8 cellular contexts compared by ENCODE assay signal in genomic region chr2:120675460-120676130, GRCh38.
A peak's percentile ranks its signal among the peaks of the same experiment; 100 is the strongest.
DNase-seq lines count a peak whose midpoint lies in the region; ATAC-seq and TF ChIP-seq lines count a peak whose summit lies in the region.

No MANE protein-coding gene starts in this region.

- TF ChIP-seq RAD21 in SK-N-SH (IDR thresholded peaks at IDR 0.05; ENCODE audit: low read length): peak; percentile 50

- in situ Hi-C loops in astrocyte of the spinal cord (cut with HindIII; ENCODE audit: low sequenced_read_pairs): loop anchor here (25.0 kb wide), 1 partner anchor 387 kb away; no protein-coding TSS in a partner anchor

- no peaks in the 10 kb centered on the region for H3K36me3 ChIP-seq in SK-N-SH (replicated peaks in 1 of 2; ENCODE audit: control insufficient read depth in 1 of 2, insufficient read depth in 2 of 2, low read length in 1 of 2)

- peak; percentile 71 for DNase-seq in COLO829 (ENCODE audit: low spot score)
- peak; percentile 67 for DNase-seq in SK-N-SH
- DNase-seq in astrocyte of the spinal cord (ENCODE audit: low read depth, low spot score): peak; percentile 40
- peak; percentile 46 for DNase-seq in iris pigment epithelial cell (ENCODE audit: low read depth)
- DNase-seq in stimulated activated CD4-positive, alpha-beta T cell treated with anti-CD3 and anti-CD28 coated beads, Interleukin-2, amount 100 ng/mL, for 4 hours (ENCODE audit: low read depth): peak; percentile 18
- no peak for DNase-seq in NCI-H1092 (lab: John Stamatoyannopoulos, UW)

- H2AFZ ChIP-seq in SK-N-SH (ENCODE audit: low read depth): no peak overlapping the region

- no peaks in the 10 kb centered on the region for H3K9me2 ChIP-seq in SK-N-SH

- POLR2A ChIA-PET in SK-N-SH (lab: Yijun Ruan, JAX): no interaction called here

- no peak overlapping the region for H3K9ac ChIP-seq in SK-N-SH

- no peak overlapping the region for H3K27ac ChIP-seq in SK-N-SH (ENCODE audit: low read depth in 2 of 2, low read length in 1 of 2)

- peaks cover 0 to 19% of the 10 kb centered on the region in 2 experiments; a peak in 2 of 4 replicates for H3K4me1 ChIP-seq in SK-N-SH (ENCODE audit: control insufficient read depth in 1 of 2, insufficient read depth in 2 of 2, low read depth in 1 of 2, low read length in 1 of 2)

- WGBS in SK-N-SH (ENCODE audit: low lambda C conversion rate): 64% methylated on average over 14 of the region's 26 CpGs

- no peak for TF ChIP-seq EP300 in SK-N-SH (IDR thresholded peaks at IDR 0.05; ENCODE audit: borderline replicate concordance in 1 of 2, low read depth in 1 of 2, low read length in 1 of 2)

- TF ChIP-seq CTCF in SK-N-SH (IDR thresholded peaks at IDR 0.05) (peak; percentile 64), astrocyte of the spinal cord (IDR thresholded peaks at IDR 0.05; ENCODE audit: low read depth, low read length) (peak; percentile 77)

- H3F3A ChIP-seq in SK-N-SH (replicated peaks; ENCODE audit: insufficient read depth): peaks cover 6% of the 10 kb centered on the region

- no peak overlapping the region for H3K4me2 ChIP-seq in SK-N-SH

- H3K4me3 ChIP-seq in SK-N-SH (ENCODE audit: low read depth in 2 of 2, low read length in 1 of 2) (no peak overlapping the region), astrocyte of the spinal cord (ENCODE audit: low read depth, low read length) (no peak overlapping the region)

- H3K9me3 ChIP-seq in SK-N-SH: no peaks in the 10 kb centered on the region

- no peaks in the 10 kb centered on the region for H3K79me2 ChIP-seq in SK-N-SH (ENCODE audit: insufficient read depth)

- peak; percentile 65 for ATAC-seq in HG03139 (IDR thresholded peaks at IDR 0.05; ENCODE audit: unreplicated experiment)
- no peak for ATAC-seq in HG03432 (IDR thresholded peaks at IDR 0.05; ENCODE audit: unreplicated experiment)

- peaks cover 8% of the 10 kb centered on the region; the same call in 1 of the 2 replicates for H3K27me3 ChIP-seq in SK-N-SH (ENCODE audit: insufficient read depth)

- no peaks in the 10 kb centered on the region for H4K20me1 ChIP-seq in SK-N-SH (ENCODE audit: insufficient read depth)

- CTCF ChIA-PET in SK-N-SH (lab: Yijun Ruan, JAX): interaction anchor here (0.6 to 1.7 kb wide), 18 partner anchors 15 to 899 kb away, joined by 3 to 10 read pairs (median 3); no protein-coding TSS in a partner anchor

TF ChIP-seq in SK-N-SH, 30 proteins besides CTCF, POLR2A, EP300 and RAD21:
- TF ChIP-seq SMC3 (IDR thresholded peaks at IDR 0.05; ENCODE audit: low read depth, low read length) (peak; percentile 35), CHD2 (IDR thresholded peaks at IDR 0.05; ENCODE audit: low read length, partially characterized antibody) (no peak), FOXJ3 (CRISPR knock-in tag; IDR thresholded peaks at IDR 0.05) (no peak), FOSL2 (IDR thresholded peaks at IDR 0.05; ENCODE audit: borderline replicate concordance, low read depth) (no peak), NRF1 (IDR thresholded peaks at IDR 0.05; ENCODE audit: low read depth, low read length) (no peak)
TF ChIP-seq in SK-N-SH: peak in this region for 1.
